9 cellular contexts compared by ENCODE assay signal in the genomic region with DNA sequence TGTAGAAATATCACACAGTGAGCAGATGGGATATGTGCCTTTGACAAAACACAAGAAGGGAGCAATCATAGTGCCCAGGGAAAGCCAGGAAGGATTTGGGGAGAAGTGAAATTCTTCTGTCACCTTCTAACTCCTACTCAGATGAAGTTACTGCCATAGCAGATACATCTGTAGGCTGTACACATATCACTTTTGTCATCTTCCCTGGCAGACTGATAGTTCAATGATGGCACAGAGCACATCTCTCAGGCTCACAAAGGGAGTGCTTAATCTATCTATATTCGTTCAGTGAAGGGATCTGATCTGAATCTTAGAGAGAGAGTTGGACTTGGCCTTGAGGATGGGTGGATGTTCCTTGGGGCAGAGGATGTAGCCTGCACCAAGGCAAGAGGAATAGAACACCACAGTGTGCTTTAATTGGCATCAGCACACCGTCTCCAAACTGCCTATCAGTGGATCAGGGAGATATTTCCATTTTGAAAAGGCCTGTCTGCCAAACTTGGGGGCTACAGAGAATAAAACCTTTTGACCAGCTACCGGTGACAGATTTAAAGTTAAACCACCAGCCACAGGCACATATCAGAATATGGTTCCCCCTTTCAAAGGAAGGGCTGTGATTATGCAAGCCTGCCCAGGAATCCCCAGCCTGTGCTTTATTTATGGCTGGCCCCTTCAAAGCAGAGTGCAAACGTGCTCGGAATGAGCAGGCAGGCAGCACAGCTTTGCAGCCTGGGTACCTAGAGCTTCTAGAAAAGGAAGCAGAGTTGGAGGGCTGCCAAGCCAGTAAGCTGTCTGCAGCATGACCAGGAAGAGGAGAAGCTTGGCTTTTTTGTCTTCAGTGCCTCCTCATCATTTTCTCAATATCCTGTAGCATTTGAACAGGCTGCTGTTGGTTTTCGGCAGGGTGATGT.
DNase-seq lines count a peak whose midpoint lies in the region; ATAC-seq and TF ChIP-seq lines count a peak whose summit lies in the region.
"Had no signal": no experiment of that assay in that cellular context is flagged by ENCODE, and none has a peak within 500 bp of the region (broad histone marks: within the 10 kb centered on the region; RNA-seq: fewer than 3 reads in every experiment).

No MANE protein-coding gene starts in this region.

- H3K4me1 ChIP-seq in skeletal muscle tissue (ENCODE audit: control insufficient read depth in 3 of 3, insufficient read depth in 3 of 3, low read length in 3 of 3), result peaks cover 9 to 18% (median 10%) of the 10 kb centered on the region in 3 donors
- H3K4me1 ChIP-seq in BE2C, result no peaks in the 10 kb centered on the region

- DNase-seq in GM13977 (ENCODE audit: low spot score) (peak; percentile 4), NCI-H345 treated with DMSO at 0.1 percent for 48 hours (lab: John Stamatoyannopoulos, UW; ENCODE audit: unreplicated experiment) (peak; percentile 22), activated T-cell treated with anti-CD3 and anti-CD28 coated beads for 1 hour (ENCODE audit: low read depth) (peak; percentile 70), foreskin fibroblast (peak; percentile 26 to 49), NCI-H524 treated with DMSO at 0.1 percent for 48 hours (lab: John Stamatoyannopoulos, UW) (no peak), BE2C (no peak)

- peak overlapping the region; percentile 51 for H3K27ac ChIP-seq in skeletal muscle tissue (ENCODE audit: low read depth, low read length)

- H3K36me3 ChIP-seq in skeletal muscle tissue (ENCODE audit: control insufficient read depth in 3 of 3, insufficient read depth in 3 of 3, low read length in 3 of 3), result no peaks in the 10 kb centered on the region
- no peaks in the 10 kb centered on the region for H3K36me3 ChIP-seq in BE2C

- peak overlapping the region in 1 of 3 donors; percentile 38 for H3K9ac ChIP-seq in skeletal muscle tissue (ENCODE audit: low read depth in 1 of 3, low read length in 3 of 3)

- ATAC-seq in HG02763 (IDR thresholded peaks at IDR 0.05; ENCODE audit: unreplicated experiment), result peak; percentile 77
- ATAC-seq: Panc1 had no signal

- H3K27me3 ChIP-seq in skeletal muscle tissue (ENCODE audit: control insufficient read depth in 3 of 3, insufficient read depth in 3 of 3, low read length in 3 of 3) (no peaks in the 10 kb centered on the region), BE2C (no peaks in the 10 kb centered on the region)

- in situ Hi-C loops in GM13977 (cut with MboI; ENCODE audit: low pct_unique_long_range_greater_than_20kb, low sequenced_read_pairs, unreplicated experiment), result no loop called here

- H3K9me3 ChIP-seq in skeletal muscle tissue (ENCODE audit: control insufficient read depth in 3 of 3, low read length in 3 of 3) (no peaks in the 10 kb centered on the region), BE2C (no peaks in the 10 kb centered on the region)

- no peak overlapping the region for H3K4me3 ChIP-seq in foreskin fibroblast (ENCODE audit: low read depth in 1 of 2, low read length in 2 of 2)
- H3K4me3 ChIP-seq in skeletal muscle tissue (ENCODE audit: low read length in 3 of 3), result peak overlapping the region in 1 of 3 donors; percentile 29
- no peak overlapping the region for H3K4me3 ChIP-seq in BE2C (ENCODE audit: low read depth, low read length)

- no peak for TF ChIP-seq CTCF in GM13977 (IDR thresholded peaks at IDR 0.05; ENCODE audit: extremely low read depth, insufficient read depth, missing control alignments)
- TF ChIP-seq CTCF in foreskin fibroblast (IDR thresholded peaks at IDR 0.05; ENCODE audit: low read depth, low read length), result no peak
- no peak for TF ChIP-seq CTCF in BE2C (IDR thresholded peaks at IDR 0.05; ENCODE audit: low read depth, low read length)

Comparison
In these comparisons a context has a peak if more than half of its experiments do, and no peak if none do; other contexts are left out.
1. DNase-seq: peak in GM13977 (single experiment), NCI-H345 treated with DMSO at 0.1 percent for 48 hours (single experiment), activated T-cell treated with anti-CD3 and anti-CD28 coated beads for 1 hour (single experiment) and foreskin fibroblast (2 of 2); none in NCI-H524 treated with DMSO at 0.1 percent for 48 hours (single experiment) and BE2C (single experiment).